13 cellular contexts compared by ENCODE assay signal in genomic region chr22:49051491-49052022, GRCh38.
DNase-seq lines count a peak whose midpoint lies in the region; ATAC-seq and TF ChIP-seq lines count a peak whose summit lies in the region.
"Had no signal": no experiment of that assay in that cellular context is flagged by ENCODE, and none has a peak within 500 bp of the region (broad histone marks: within the 10 kb centered on the region; RNA-seq: fewer than 3 reads in every experiment).

No MANE protein-coding gene starts in this region.

- H3K27ac Mint-ChIP-seq in MCF 10A (ENCODE audit: low read depth, unreplicated experiment) (no peak overlapping the region), natural killer cell (no peak overlapping the region)

- H3K4me3 Mint-ChIP-seq in MCF 10A (ENCODE audit: unreplicated experiment) (no peak overlapping the region), natural killer cell (peak overlapping the region; percentile 94)

- peaks cover 0 to 25% of the 10 kb centered on the region in 2 donors for H3K27me3 ChIP-seq in breast epithelium
- H3K27me3 ChIP-seq in colonic mucosa: no peaks in the 10 kb centered on the region
- H3K27me3 ChIP-seq in transverse colon: peaks cover 3% of the 10 kb centered on the region

- H3K4me3 ChIP-seq in breast epithelium: peak overlapping the region; percentile 28 to 45 (median 44)
- peak overlapping the region; percentile 27 for H3K4me3 ChIP-seq in colonic mucosa
- H3K4me3 ChIP-seq in transverse colon: peak overlapping the region in 3 of 4 donors; percentile 14 to 40 (median 23)

- ATAC-seq in natural killer cell: no peak
- ATAC-seq in left lobe of liver: no peak

- no peaks in the 10 kb centered on the region for H3K36me3 Mint-ChIP-seq in MCF 10A (ENCODE audit: insufficient read depth, unreplicated experiment)
- H3K36me3 Mint-ChIP-seq in natural killer cell: no peaks in the 10 kb centered on the region
- H3K36me3 Mint-ChIP-seq: brain had no signal

- in situ Hi-C loops in transverse colon (cut with MboI; ENCODE audit: low pct_ligation_motif_present in 1 of 4, low pct_unique_long_range_greater_than_20kb in 1 of 4, low sequenced_read_pairs in 3 of 4): no loop called here

- no peak overlapping the region for H3K27ac ChIP-seq in breast epithelium
- no peak overlapping the region for H3K27ac ChIP-seq in colonic mucosa
- no peak overlapping the region for H3K27ac ChIP-seq in transverse colon

- H3K9me3 Mint-ChIP-seq in MCF 10A (ENCODE audit: unreplicated experiment) (peaks cover 32% of the 10 kb centered on the region), natural killer cell (no peaks in the 10 kb centered on the region)
- H3K9me3 Mint-ChIP-seq: activated T-cell treated with anti-CD3 and anti-CD28 coated beads, Interleukin-2, amount 50 U/mL, for 4 hours; brain had no signal

- DNase-seq in breast epithelium (ENCODE audit: low spot score in 2 of 2) (no peak), MCF 10A (ENCODE audit: unreplicated experiment) (no peak), colonic mucosa (no peak), natural killer cell (no peak), transverse colon (no peak), EL (no peak), putamen (ENCODE audit: low spot score) (no peak), left lobe of liver (ENCODE audit: low spot score) (no peak)
- DNase-seq: DMS79 treated with DMSO at 0.1 percent for 48 hours, NCI-H187, NCI-H82 had no signal

- H3K27me3 Mint-ChIP-seq in MCF 10A (ENCODE audit: insufficient read depth, unreplicated experiment) (no peaks in the 10 kb centered on the region), natural killer cell (ENCODE audit: low read depth in 2 of 2) (no peaks in the 10 kb centered on the region)

- TF ChIP-seq POLR2A in breast epithelium (IDR thresholded peaks at IDR 0.05) (no peak), transverse colon (IDR thresholded peaks at IDR 0.05) (no peak)

- CTCF ChIA-PET in MCF 10A (lab: Yijun Ruan, JAX): no interaction called here

- H3K4me1 Mint-ChIP-seq in MCF 10A (ENCODE audit: insufficient read depth, unreplicated experiment): no peaks in the 10 kb centered on the region
- peaks cover 9 to 14% of the 10 kb centered on the region in 2 donors for H3K4me1 Mint-ChIP-seq in natural killer cell

- H3K36me3 ChIP-seq in breast epithelium (no peaks in the 10 kb centered on the region), colonic mucosa (no peaks in the 10 kb centered on the region), transverse colon (no peaks in the 10 kb centered on the region)

- intact Hi-C loops in breast epithelium (cut with DNase I; ENCODE audit: low total_unique reads): loop anchor here (5.0 kb wide), 1 partner anchor 1304 kb away; no protein-coding TSS in a partner anchor
- intact Hi-C loops in MCF 10A (cut with micrococcal nuclease): no loop called here
- intact Hi-C loops in colonic mucosa (cut with DNase I): no loop called here
- intact Hi-C loops in natural killer cell (cut with micrococcal nuclease): no loop called here
- intact Hi-C loops in transverse colon (cut with DNase I; ENCODE audit: low total_unique reads): no loop called here

- no peak for TF ChIP-seq CTCF in breast epithelium (IDR thresholded peaks at IDR 0.05)
- TF ChIP-seq CTCF in MCF 10A (IDR thresholded peaks at IDR 0.05; ENCODE audit: unreplicated experiment): no peak
- no peak for TF ChIP-seq CTCF in colonic mucosa (IDR thresholded peaks at IDR 0.05)
- no peak for TF ChIP-seq CTCF in natural killer cell (IDR thresholded peaks at IDR 0.05)
- TF ChIP-seq CTCF in transverse colon (IDR thresholded peaks at IDR 0.05): no peak

- TF ChIP-seq EP300 in transverse colon (IDR thresholded peaks at IDR 0.05; ENCODE audit: low read depth): no peak

- H3K9me3 ChIP-seq in breast epithelium: no peaks in the 10 kb centered on the region
- H3K9me3 ChIP-seq in colonic mucosa: no peaks in the 10 kb centered on the region
- H3K9me3 ChIP-seq in transverse colon: no peaks in the 10 kb centered on the region

- POLR2A ChIA-PET in MCF 10A (lab: Yijun Ruan, JAX): no interaction called here

- WGBS in transverse colon (ENCODE audit: low coverage in 1 of 2), 2 donors: 84% methylated on average over 31 of the region's 31 CpGs; no CpG with 5 or more reads in 1 of the 2 donors

- no TSS peak for BruUV-seq in MCF 10A (replicated peaks; lab: Mats Ljungman, UMichigan)

- no peak overlapping the region for H3K9ac ChIP-seq in colonic mucosa (ENCODE audit: low read depth in 2 of 2, low read length in 2 of 2)

- no peaks in the 10 kb centered on the region for H3K4me1 ChIP-seq in breast epithelium
- no peaks in the 10 kb centered on the region for H3K4me1 ChIP-seq in colonic mucosa
- H3K4me1 ChIP-seq in transverse colon: no peaks in the 10 kb centered on the region
